In the genomic region with DNA sequence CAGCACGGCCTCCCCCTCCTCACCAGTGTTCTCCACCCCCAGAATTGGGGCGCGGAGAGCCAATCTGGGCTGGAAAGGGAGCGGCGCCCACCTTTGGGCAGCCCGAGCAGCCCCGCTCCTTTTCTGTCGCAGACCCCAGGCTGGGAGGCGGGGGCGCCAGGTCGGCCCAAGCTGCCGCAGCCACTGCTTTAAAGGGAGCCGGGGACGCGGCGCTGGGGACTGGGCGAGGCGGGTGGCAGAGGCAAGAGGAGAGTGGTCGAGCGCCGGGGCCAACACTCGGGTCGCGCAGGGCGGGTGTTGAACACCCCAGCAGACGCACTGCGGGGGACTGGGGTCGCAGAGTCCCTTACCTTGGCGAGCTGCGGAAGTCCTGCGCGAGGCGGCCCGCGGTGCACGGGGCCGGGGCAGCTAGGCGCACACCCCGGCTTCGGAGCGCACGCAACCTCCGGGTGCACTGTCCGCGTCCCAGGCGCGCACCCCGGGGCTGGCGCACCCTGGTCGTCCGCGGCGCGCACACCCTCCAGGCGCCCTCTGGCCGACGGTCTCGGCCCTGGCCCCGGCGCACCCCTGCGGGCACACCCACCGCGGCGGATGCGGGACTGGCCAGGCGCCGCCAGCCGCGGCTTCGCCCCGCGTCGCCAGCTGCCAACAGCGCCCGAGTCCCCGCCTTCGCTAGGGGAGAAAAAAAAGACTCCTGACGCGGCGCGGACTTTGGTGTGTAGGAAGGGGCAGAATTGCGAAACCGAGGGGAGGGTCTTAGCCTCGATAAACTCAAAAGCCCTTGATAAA, we compare ENCODE assay signal across 10 cellular contexts. TPM values are rescaled to one million over a fixed set of nuclear protein-coding genes. Genes with fewer than 3 reads are reported as not detected.
DNase-seq lines count a peak whose midpoint lies in the region; ATAC-seq, FAIRE-seq and TF ChIP-seq lines count a peak whose summit lies in the region.
"Had no signal": no experiment of that assay in that cellular context is flagged by ENCODE, and none has a peak within 500 bp of the region (broad histone marks: within the 10 kb centered on the region; RNA-seq: fewer than 3 reads in every experiment).

TSS of gene KANK4 (minus strand) at position 679 of the 789 bp plus-strand sequence. CDS start 37,870 bp downstream, outside the sequence.

- WGBS in small intestine, 3 donors, result 1 to 4% (median 1%) methylated on average over 71 to 84 of the region's 84 CpGs

- no peak for TF ChIP-seq CTCF in kidney (IDR thresholded peaks at IDR 0.05; ENCODE audit: borderline replicate concordance, extremely low read depth, insufficient read depth)

- peak within 1 kb of the TSS; percentile 54 to 55 for H3K4me3 ChIP-seq in kidney (ENCODE audit: low read length in 2 of 2)
- H3K4me3 ChIP-seq in small intestine (ENCODE audit: low read depth in 1 of 2, low read length in 2 of 2), result peak within 1 kb of the TSS; percentile 14 to 43

- no peaks in the 10 kb centered on the region for H3K4me1 Mint-ChIP-seq in activated naive CD8-positive, alpha-beta T cell treated with anti-CD3 and anti-CD28 coated beads, Interleukin-2, amount 50 U/mL, for 24 hours

- no peak for DNase-seq in activated naive CD8-positive, alpha-beta T cell treated with anti-CD3 and anti-CD28 coated beads, Interleukin-2, amount 50 U/mL, for 24 hours
- DNase-seq in kidney (no peak), small intestine (peak; percentile 20)
- no peak for DNase-seq in stimulated activated CD4-positive, alpha-beta T cell treated with anti-CD3 and anti-CD28 coated beads, Interleukin-1b, Interleukin-23, amount 100 ng/mL, for 48 hours
- DNase-seq: foreskin melanocyte, NCI-H1436 had no signal

- peak; percentile 40 for ATAC-seq in activated naive CD8-positive, alpha-beta T cell treated with anti-CD3 and anti-CD28 coated beads, Interleukin-2, amount 50 U/mL, for 24 hours
- ATAC-seq in GM19463 (IDR thresholded peaks at IDR 0.05; ENCODE audit: unreplicated experiment) (no peak), GM18873 (IDR thresholded peaks at IDR 0.05; ENCODE audit: low FRiP score, unreplicated experiment) (no peak), GM21526 (IDR thresholded peaks at IDR 0.05; ENCODE audit: low FRiP score, unreplicated experiment) (no peak)

- FAIRE-seq in kidney (lab: Jason Lieb, UNC) (no peak), small intestine (lab: Jason Lieb, UNC) (no peak)

- H3K27ac ChIP-seq in kidney (ENCODE audit: low read depth in 2 of 2, low read length in 2 of 2) (peak within 1 kb of the TSS in 1 of 2 donors; percentile 34), small intestine (ENCODE audit: low read depth in 1 of 2, low read length in 1 of 2) (no peak within 1 kb of the TSS)

- H3K36me3 ChIP-seq in kidney (ENCODE audit: control insufficient read depth in 1 of 2, insufficient read depth in 2 of 2, low read length in 2 of 2) (no peaks in the 10 kb centered on the region), small intestine (ENCODE audit: control insufficient read depth in 2 of 2, insufficient read depth in 2 of 2, low read length in 2 of 2) (no peaks in the 10 kb centered on the region)

- no peak within 1 kb of the TSS for H3K4me3 Mint-ChIP-seq in activated naive CD8-positive, alpha-beta T cell treated with anti-CD3 and anti-CD28 coated beads, Interleukin-2, amount 50 U/mL, for 24 hours

- no peaks in the 10 kb centered on the region for H3K9me3 ChIP-seq in kidney (ENCODE audit: control insufficient read depth in 1 of 2, low read length in 2 of 2)
- H3K9me3 ChIP-seq in small intestine (ENCODE audit: control insufficient read depth, low read depth), result no peaks in the 10 kb centered on the region

- TF ChIP-seq EP300 in Ishikawa (IDR thresholded peaks at IDR 0.05; ENCODE audit: borderline replicate concordance), result no peak

- no peak within 1 kb of the TSS for H3K9ac ChIP-seq in kidney (ENCODE audit: low read length in 2 of 2)

- no peak; the same call in 1 of the 2 replicates for TF ChIP-seq RAD21 in Ishikawa (IDR thresholded peaks at IDR 0.05; ENCODE audit: low read depth)

- H3K27ac Mint-ChIP-seq in activated naive CD8-positive, alpha-beta T cell treated with anti-CD3 and anti-CD28 coated beads, Interleukin-2, amount 50 U/mL, for 24 hours, result no peak within 1 kb of the TSS

- no peaks in the 10 kb centered on the region for H3K36me3 Mint-ChIP-seq in activated naive CD8-positive, alpha-beta T cell treated with anti-CD3 and anti-CD28 coated beads, Interleukin-2, amount 50 U/mL, for 24 hours (ENCODE audit: low read depth)

- H3K27me3 ChIP-seq in small intestine (ENCODE audit: control insufficient read depth in 2 of 2, insufficient read depth in 2 of 2, low read length in 2 of 2), result peaks cover 4 to 9% of the 10 kb centered on the region in 2 donors

- intact Hi-C loops in kidney (cut with DNase I), result no loop called here

- peaks cover 27% of the 10 kb centered on the region for H3K27me3 Mint-ChIP-seq in activated naive CD8-positive, alpha-beta T cell treated with anti-CD3 and anti-CD28 coated beads, Interleukin-2, amount 50 U/mL, for 24 hours

- H3K9me3 Mint-ChIP-seq in activated naive CD8-positive, alpha-beta T cell treated with anti-CD3 and anti-CD28 coated beads, Interleukin-2, amount 50 U/mL, for 24 hours, result no peaks in the 10 kb centered on the region

- H3K4me1 ChIP-seq in kidney (ENCODE audit: control insufficient read depth in 1 of 2, insufficient read depth in 1 of 2, low read depth in 1 of 2, low read length in 2 of 2) (no peaks in the 10 kb centered on the region), small intestine (ENCODE audit: control insufficient read depth in 2 of 2, insufficient read depth in 1 of 2, low read depth in 1 of 2, low read length in 1 of 2) (no peaks in the 10 kb centered on the region)

TF ChIP-seq in Ishikawa, 13 proteins besides CTCF, POLR2A, EP300 and RAD21:
- TF ChIP-seq CEBPB (IDR thresholded peaks at IDR 0.05) (peak; percentile 78), NFIC (IDR thresholded peaks at IDR 0.05) (no peak), TCF12 (IDR thresholded peaks at IDR 0.05; ENCODE audit: low read depth) (no peak), ZBTB7A (IDR thresholded peaks at IDR 0.05; ENCODE audit: low read depth) (peak; percentile 47; the same call in 1 of the 2 replicates), TAF1 (IDR thresholded peaks at IDR 0.05; ENCODE audit: low read depth) (no peak)

RNA-seq across cellular contexts. Expression of gene KANK4, which starts in this region (rescaled TPM):
- total RNA-seq in kidney, result 0.50 TPM
- polyA plus RNA-seq in kidney (ENCODE audit: insufficient read depth, low read depth, low replicate concordance), result 0.28 TPM
- under 1 TPM in 1 of 3 donors, not detected in 2; 0.43 TPM for polyA plus RNA-seq in small intestine

Comparison
In these comparisons a context has a peak if more than half of its experiments do, and no peak if none do; other contexts are left out.
1. Peak in DNase-seq and H3K4me3 ChIP-seq in small intestine; RNA of the gene not detected or under 1 TPM.